ENCODE assay signal across 3 cellular contexts in the genomic region with DNA sequence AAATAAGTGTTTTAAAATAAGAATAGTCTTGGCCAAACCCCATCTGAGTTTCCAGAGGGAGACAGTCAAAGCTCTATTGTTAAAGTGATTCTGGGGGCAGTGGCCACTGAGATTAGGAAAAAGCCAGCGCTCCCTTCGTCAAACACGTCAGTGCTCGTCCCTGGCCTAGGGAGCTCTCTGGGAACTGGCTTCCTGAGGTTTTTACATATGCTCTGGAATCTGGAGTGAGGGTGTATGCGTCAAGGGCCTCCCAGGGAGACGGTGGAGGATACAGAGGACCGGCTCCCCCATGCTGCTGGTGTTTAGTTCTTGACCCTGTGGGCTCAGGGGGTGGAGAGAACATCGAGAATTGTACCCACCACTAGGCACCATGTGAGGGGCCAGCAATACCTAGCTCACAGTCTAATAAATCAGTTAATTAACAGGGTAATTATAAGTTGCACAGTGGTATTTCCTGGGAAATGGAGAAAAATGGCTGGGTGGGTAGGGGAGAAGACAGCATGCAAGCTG.
TF ChIP-seq lines count a peak whose summit lies in the region.

No MANE protein-coding gene starts in this region.

TF ChIP-seq in SK-N-SH treated with all-trans-retinoic acid at 6 μM for 48 hours, 23 proteins besides CTCF, POLR2A, EP300 and RAD21:
- TF ChIP-seq, protein P1, sequence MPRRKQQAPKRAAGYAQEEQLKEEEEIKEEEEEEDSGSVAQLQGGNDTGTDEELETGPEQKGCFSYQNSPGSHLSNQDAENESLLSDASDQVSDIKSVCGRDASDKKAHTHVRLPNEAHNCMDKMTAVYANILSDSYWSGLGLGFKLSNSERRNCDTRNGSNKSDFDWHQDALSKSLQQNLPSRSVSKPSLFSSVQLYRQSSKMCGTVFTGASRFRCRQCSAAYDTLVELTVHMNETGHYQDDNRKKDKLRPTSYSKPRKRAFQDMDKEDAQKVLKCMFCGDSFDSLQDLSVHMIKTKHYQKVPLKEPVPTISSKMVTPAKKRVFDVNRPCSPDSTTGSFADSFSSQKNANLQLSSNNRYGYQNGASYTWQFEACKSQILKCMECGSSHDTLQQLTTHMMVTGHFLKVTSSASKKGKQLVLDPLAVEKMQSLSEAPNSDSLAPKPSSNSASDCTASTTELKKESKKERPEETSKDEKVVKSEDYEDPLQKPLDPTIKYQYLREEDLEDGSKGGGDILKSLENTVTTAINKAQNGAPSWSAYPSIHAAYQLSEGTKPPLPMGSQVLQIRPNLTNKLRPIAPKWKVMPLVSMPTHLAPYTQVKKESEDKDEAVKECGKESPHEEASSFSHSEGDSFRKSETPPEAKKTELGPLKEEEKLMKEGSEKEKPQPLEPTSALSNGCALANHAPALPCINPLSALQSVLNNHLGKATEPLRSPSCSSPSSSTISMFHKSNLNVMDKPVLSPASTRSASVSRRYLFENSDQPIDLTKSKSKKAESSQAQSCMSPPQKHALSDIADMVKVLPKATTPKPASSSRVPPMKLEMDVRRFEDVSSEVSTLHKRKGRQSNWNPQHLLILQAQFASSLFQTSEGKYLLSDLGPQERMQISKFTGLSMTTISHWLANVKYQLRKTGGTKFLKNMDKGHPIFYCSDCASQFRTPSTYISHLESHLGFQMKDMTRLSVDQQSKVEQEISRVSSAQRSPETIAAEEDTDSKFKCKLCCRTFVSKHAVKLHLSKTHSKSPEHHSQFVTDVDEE (CRISPR knock-in tag; IDR thresholded peaks at IDR 0.05), result no peak
- TF ChIP-seq PATZ1 (CRISPR knock-in tag; IDR thresholded peaks at IDR 0.05; ENCODE audit: borderline replicate concordance) (no peak), ZC3H10 (CRISPR knock-in tag; IDR thresholded peaks at IDR 0.05) (no peak), ZNF70 (CRISPR knock-in tag; IDR thresholded peaks at IDR 0.05) (peak; percentile 47; the same call in 1 of the 2 replicates)

TF ChIP-seq in SK-N-SH, 30 proteins besides CTCF, POLR2A, EP300 and RAD21:
- TF ChIP-seq RCOR1 (IDR thresholded peaks at IDR 0.05; ENCODE audit: low read length) (no peak), RXRA (IDR thresholded peaks at IDR 0.05; ENCODE audit: borderline replicate concordance, low read depth) (no peak), GATA2 (CRISPR knock-in tag; IDR thresholded peaks at IDR 0.05) (no peak), POLR2AphosphoS5 (IDR thresholded peaks at IDR 0.05; ENCODE audit: low read depth, low read length) (no peak), USF2 (IDR thresholded peaks at IDR 0.05; ENCODE audit: borderline replicate concordance, low read depth, low read length) (no peak), SIN3A (IDR thresholded peaks at IDR 0.05; ENCODE audit: borderline replicate concordance, low read depth, low read length) (no peak), NFIC (IDR thresholded peaks at IDR 0.05; ENCODE audit: borderline replicate concordance) (no peak), EZH2phosphoT487 (IDR thresholded peaks at IDR 0.05; ENCODE audit: borderline replicate concordance, low read depth) (no peak)
- TF ChIP-seq, protein P2, sequence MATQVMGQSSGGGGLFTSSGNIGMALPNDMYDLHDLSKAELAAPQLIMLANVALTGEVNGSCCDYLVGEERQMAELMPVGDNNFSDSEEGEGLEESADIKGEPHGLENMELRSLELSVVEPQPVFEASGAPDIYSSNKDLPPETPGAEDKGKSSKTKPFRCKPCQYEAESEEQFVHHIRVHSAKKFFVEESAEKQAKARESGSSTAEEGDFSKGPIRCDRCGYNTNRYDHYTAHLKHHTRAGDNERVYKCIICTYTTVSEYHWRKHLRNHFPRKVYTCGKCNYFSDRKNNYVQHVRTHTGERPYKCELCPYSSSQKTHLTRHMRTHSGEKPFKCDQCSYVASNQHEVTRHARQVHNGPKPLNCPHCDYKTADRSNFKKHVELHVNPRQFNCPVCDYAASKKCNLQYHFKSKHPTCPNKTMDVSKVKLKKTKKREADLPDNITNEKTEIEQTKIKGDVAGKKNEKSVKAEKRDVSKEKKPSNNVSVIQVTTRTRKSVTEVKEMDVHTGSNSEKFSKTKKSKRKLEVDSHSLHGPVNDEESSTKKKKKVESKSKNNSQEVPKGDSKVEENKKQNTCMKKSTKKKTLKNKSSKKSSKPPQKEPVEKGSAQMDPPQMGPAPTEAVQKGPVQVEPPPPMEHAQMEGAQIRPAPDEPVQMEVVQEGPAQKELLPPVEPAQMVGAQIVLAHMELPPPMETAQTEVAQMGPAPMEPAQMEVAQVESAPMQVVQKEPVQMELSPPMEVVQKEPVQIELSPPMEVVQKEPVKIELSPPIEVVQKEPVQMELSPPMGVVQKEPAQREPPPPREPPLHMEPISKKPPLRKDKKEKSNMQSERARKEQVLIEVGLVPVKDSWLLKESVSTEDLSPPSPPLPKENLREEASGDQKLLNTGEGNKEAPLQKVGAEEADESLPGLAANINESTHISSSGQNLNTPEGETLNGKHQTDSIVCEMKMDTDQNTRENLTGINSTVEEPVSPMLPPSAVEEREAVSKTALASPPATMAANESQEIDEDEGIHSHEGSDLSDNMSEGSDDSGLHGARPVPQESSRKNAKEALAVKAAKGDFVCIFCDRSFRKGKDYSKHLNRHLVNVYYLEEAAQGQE (IDR thresholded peaks at IDR 0.05; ENCODE audit: low read depth, low read length), result no peak
- TF ChIP-seq, protein P3, sequence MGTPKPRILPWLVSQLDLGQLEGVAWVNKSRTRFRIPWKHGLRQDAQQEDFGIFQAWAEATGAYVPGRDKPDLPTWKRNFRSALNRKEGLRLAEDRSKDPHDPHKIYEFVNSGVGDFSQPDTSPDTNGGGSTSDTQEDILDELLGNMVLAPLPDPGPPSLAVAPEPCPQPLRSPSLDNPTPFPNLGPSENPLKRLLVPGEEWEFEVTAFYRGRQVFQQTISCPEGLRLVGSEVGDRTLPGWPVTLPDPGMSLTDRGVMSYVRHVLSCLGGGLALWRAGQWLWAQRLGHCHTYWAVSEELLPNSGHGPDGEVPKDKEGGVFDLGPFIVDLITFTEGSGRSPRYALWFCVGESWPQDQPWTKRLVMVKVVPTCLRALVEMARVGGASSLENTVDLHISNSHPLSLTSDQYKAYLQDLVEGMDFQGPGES (IDR thresholded peaks at IDR 0.05; ENCODE audit: low read depth, low read length), result no peak

TF ChIP-seq in HepG2, 621 proteins besides CTCF, POLR2A, EP300 and RAD21 (continues in another document):
- TF ChIP-seq ZNF570 (CRISPR knock-in tag; IDR thresholded peaks at IDR 0.05; ENCODE audit: borderline replicate concordance) (no peak), HOMEZ (CRISPR knock-in tag; IDR thresholded peaks at IDR 0.05; ENCODE audit: low read depth) (no peak), XBP1 (CRISPR knock-in tag; IDR thresholded peaks at IDR 0.05) (no peak), EED (CRISPR knock-in tag; IDR thresholded peaks at IDR 0.05) (no peak), NR3C1 (CRISPR knock-in tag; IDR thresholded peaks at IDR 0.05) (no peak), KDM6A (CRISPR knock-in tag; IDR thresholded peaks at IDR 0.05; ENCODE audit: low read depth) (no peak), TSC22D2 (CRISPR knock-in tag; IDR thresholded peaks at IDR 0.05; ENCODE audit: borderline replicate concordance) (no peak), KLF16 (CRISPR knock-in tag; IDR thresholded peaks at IDR 0.05) (no peak), ZNF280D (CRISPR knock-in tag; IDR thresholded peaks at IDR 0.05) (no peak), ZBTB3 (CRISPR knock-in tag; IDR thresholded peaks at IDR 0.05; ENCODE audit: borderline replicate concordance, low read depth) (no peak), MATR3 (CRISPR knock-in tag; IDR thresholded peaks at IDR 0.05) (no peak), SIX1 (CRISPR knock-in tag; IDR thresholded peaks at IDR 0.05; ENCODE audit: borderline replicate concordance) (no peak), ZNF569 (CRISPR knock-in tag; IDR thresholded peaks at IDR 0.05; ENCODE audit: borderline replicate concordance) (no peak), KDM3A (CRISPR knock-in tag; IDR thresholded peaks at IDR 0.05; ENCODE audit: low read depth) (no peak)
- TF ChIP-seq, protein P4, sequence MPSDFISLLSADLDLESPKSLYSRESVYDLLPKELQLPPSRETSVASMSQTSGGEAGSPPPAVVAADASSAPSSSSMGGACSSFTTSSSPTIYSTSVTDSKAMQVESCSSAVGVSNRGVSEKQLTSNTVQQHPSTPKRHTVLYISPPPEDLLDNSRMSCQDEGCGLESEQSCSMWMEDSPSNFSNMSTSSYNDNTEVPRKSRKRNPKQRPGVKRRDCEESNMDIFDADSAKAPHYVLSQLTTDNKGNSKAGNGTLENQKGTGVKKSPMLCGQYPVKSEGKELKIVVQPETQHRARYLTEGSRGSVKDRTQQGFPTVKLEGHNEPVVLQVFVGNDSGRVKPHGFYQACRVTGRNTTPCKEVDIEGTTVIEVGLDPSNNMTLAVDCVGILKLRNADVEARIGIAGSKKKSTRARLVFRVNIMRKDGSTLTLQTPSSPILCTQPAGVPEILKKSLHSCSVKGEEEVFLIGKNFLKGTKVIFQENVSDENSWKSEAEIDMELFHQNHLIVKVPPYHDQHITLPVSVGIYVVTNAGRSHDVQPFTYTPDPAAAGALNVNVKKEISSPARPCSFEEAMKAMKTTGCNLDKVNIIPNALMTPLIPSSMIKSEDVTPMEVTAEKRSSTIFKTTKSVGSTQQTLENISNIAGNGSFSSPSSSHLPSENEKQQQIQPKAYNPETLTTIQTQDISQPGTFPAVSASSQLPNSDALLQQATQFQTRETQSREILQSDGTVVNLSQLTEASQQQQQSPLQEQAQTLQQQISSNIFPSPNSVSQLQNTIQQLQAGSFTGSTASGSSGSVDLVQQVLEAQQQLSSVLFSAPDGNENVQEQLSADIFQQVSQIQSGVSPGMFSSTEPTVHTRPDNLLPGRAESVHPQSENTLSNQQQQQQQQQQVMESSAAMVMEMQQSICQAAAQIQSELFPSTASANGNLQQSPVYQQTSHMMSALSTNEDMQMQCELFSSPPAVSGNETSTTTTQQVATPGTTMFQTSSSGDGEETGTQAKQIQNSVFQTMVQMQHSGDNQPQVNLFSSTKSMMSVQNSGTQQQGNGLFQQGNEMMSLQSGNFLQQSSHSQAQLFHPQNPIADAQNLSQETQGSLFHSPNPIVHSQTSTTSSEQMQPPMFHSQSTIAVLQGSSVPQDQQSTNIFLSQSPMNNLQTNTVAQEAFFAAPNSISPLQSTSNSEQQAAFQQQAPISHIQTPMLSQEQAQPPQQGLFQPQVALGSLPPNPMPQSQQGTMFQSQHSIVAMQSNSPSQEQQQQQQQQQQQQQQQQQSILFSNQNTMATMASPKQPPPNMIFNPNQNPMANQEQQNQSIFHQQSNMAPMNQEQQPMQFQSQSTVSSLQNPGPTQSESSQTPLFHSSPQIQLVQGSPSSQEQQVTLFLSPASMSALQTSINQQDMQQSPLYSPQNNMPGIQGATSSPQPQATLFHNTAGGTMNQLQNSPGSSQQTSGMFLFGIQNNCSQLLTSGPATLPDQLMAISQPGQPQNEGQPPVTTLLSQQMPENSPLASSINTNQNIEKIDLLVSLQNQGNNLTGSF (CRISPR knock-in tag; IDR thresholded peaks at IDR 0.05), result no peak
- TF ChIP-seq, protein P2 (IDR thresholded peaks at IDR 0.05; ENCODE audit: borderline replicate concordance in 1 of 2, low read depth in 1 of 2, low read length in 2 of 2), result no peak
